Comparison of ENCODE assay signal across 25 cellular contexts in the genomic region with DNA sequence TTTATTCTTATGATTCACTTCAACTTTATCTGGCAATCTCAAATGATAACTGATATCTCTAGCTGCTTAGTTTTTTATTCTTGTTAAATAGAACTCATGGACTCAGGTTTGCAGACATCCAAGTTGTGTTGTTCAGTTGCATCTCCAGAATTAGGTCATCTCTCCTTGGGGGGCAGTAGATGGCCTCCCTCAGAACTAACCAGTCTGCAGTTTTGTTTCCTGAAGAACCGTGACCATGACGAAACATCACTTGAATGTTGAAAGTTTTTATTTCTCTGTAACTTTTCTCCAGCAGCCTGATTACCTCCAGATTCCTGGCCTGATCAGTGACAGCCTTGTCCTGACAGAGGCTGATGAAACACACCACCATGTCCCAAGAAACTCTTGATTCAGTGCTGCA.
"Had no signal": no experiment of that assay in that cellular context is flagged by ENCODE, and none has a peak within 500 bp of the region (broad histone marks: within the 10 kb centered on the region; RNA-seq: fewer than 3 reads in every experiment).

No MANE protein-coding gene starts in this region.

- ATAC-seq: activated CD8-positive, alpha-beta memory T cell treated with anti-CD3 and anti-CD28 coated beads, Interleukin-2, amount 10 ng/mL, durations not matched to agents 7 days and 5 days; activated naive CD4-positive, alpha-beta T cell treated with anti-CD3 and anti-CD28 coated beads, Interleukin-2, amount 50 U/mL, for 72 hours; activated naive CD8-positive, alpha-beta T cell treated with anti-CD3 and anti-CD28 coated beads, Interleukin-2, amount 50 U/mL, for 24 hours; activated T-cell treated with anti-CD3 and anti-CD28 coated beads, Interleukin-2, amount 50 U/mL, for 4 hours; body of pancreas had no signal

- H3K9me3 Mint-ChIP-seq: activated B cell treated with CpG ODN at 0.5 μM for 24 hours; activated CD4-positive, alpha-beta T cell treated with anti-CD3 and anti-CD28 coated beads, Interleukin-2, amount 10 ng/mL, durations not matched to agents 24 days and 14 days had no signal

- H3K9me3 ChIP-seq: ascending aorta, body of pancreas, Peyer's patch, SJCRH30, SK-N-SH had no signal

- H3K9me2 ChIP-seq: SK-N-SH had no signal

- H3K27ac Mint-ChIP-seq: activated B cell treated with CpG ODN at 0.5 μM for 24 hours; activated CD4-positive, alpha-beta T cell treated with anti-CD3 and anti-CD28 coated beads, Interleukin-2, amount 10 ng/mL, durations not matched to agents 24 days and 14 days; activated CD8-positive, alpha-beta memory T cell treated with anti-CD3 and anti-CD28 coated beads, Interleukin-2, amount 10 ng/mL, durations not matched to agents 7 days and 5 days; activated naive CD4-positive, alpha-beta T cell treated with anti-CD3 and anti-CD28 coated beads, Interleukin-2, amount 50 U/mL, for 72 hours; activated naive CD8-positive, alpha-beta T cell treated with anti-CD3 and anti-CD28 coated beads, Interleukin-2, amount 50 U/mL, for 24 hours had no signal

- H3K36me3 Mint-ChIP-seq: activated CD8-positive, alpha-beta memory T cell treated with anti-CD3 and anti-CD28 coated beads, Interleukin-2, amount 10 ng/mL, durations not matched to agents 7 days and 5 days had no signal

- H3K27ac ChIP-seq: ascending aorta, body of pancreas, Peyer's patch, RWPE1, SJCRH30 had no signal

- H3K4me1 ChIP-seq: ascending aorta, body of pancreas, Peyer's patch had no signal

- H3K27me3 Mint-ChIP-seq: activated B cell treated with CpG ODN at 0.5 μM for 24 hours; activated CD4-positive, alpha-beta T cell treated with anti-CD3 and anti-CD28 coated beads, Interleukin-2, amount 10 ng/mL, durations not matched to agents 24 days and 14 days; activated CD8-positive, alpha-beta memory T cell treated with anti-CD3 and anti-CD28 coated beads, Interleukin-2, amount 10 ng/mL, durations not matched to agents 7 days and 5 days; activated naive CD8-positive, alpha-beta T cell treated with anti-CD3 and anti-CD28 coated beads, Interleukin-2, amount 50 U/mL, for 24 hours had no signal

- H3K4me3 Mint-ChIP-seq: activated B cell treated with CpG ODN at 0.5 μM for 24 hours; activated CD4-positive, alpha-beta T cell treated with anti-CD3 and anti-CD28 coated beads, Interleukin-2, amount 10 ng/mL, durations not matched to agents 24 days and 14 days; activated CD8-positive, alpha-beta memory T cell treated with anti-CD3 and anti-CD28 coated beads, Interleukin-2, amount 10 ng/mL, durations not matched to agents 7 days and 5 days; activated naive CD8-positive, alpha-beta T cell treated with anti-CD3 and anti-CD28 coated beads, Interleukin-2, amount 50 U/mL, for 24 hours; activated T-cell treated with anti-CD3 and anti-CD28 coated beads, Interleukin-2, amount 50 U/mL, for 4 hours had no signal

- H3K4me1 Mint-ChIP-seq: activated B cell treated with CpG ODN at 0.5 μM for 24 hours; activated CD4-positive, alpha-beta T cell treated with anti-CD3 and anti-CD28 coated beads, Interleukin-2, amount 10 ng/mL, durations not matched to agents 24 days and 14 days; activated CD8-positive, alpha-beta memory T cell treated with anti-CD3 and anti-CD28 coated beads, Interleukin-2, amount 10 ng/mL, durations not matched to agents 7 days and 5 days; activated naive CD8-positive, alpha-beta T cell treated with anti-CD3 and anti-CD28 coated beads, Interleukin-2, amount 50 U/mL, for 24 hours had no signal

- H3K4me2 ChIP-seq: SK-N-SH had no signal

- H3K27me3 ChIP-seq: ascending aorta, body of pancreas, Peyer's patch, SJCRH30 had no signal

- H3K36me3 ChIP-seq: ascending aorta, Peyer's patch, SJCRH30 had no signal

- H3K4me3 ChIP-seq: ascending aorta, body of pancreas, Peyer's patch, SJCRH30 had no signal

- DNase-seq: activated B cell treated with CpG ODN at 0.5 μM for 24 hours; activated CD4-positive, alpha-beta T cell treated with anti-CD3 and anti-CD28 coated beads for 1 hour; activated CD4-positive, alpha-beta T cell treated with anti-CD3 and anti-CD28 coated beads, Interleukin-2, amount 10 ng/mL, durations not matched to agents 24 days and 14 days; activated CD4-positive, alpha-beta T cell treated with anti-CD3 and anti-CD28 coated beads, Interleukin-2, amount 50 U/mL, for 48 hours; activated CD8-positive, alpha-beta memory T cell treated with anti-CD3 and anti-CD28 coated beads, Interleukin-2, amount 10 ng/mL, durations not matched to agents 7 days and 5 days; activated effector memory CD4-positive, alpha-beta T cell treated with anti-CD3 and anti-CD28 coated beads, Interleukin-2, amount 50 U/mL, for 16 hours; activated naive CD4-positive, alpha-beta T cell treated with Interleukin-2 at 50 U/mL for 16 hours; activated naive CD8-positive, alpha-beta T cell treated with anti-CD3 and anti-CD28 coated beads, Interleukin-2, amount 50 U/mL, for 24 hours; activated T-cell treated with anti-CD3 and anti-CD28 coated beads, Interleukin-2, amount 50 U/mL, for 4 hours; amniotic stem cell; body of pancreas; central memory CD4-positive, alpha-beta T cell; NCI-H1048; NCI-H146; NCI-H187 treated with DMSO at 0.1 percent for 48 hours; NCI-H2081 treated with DMSO at 0.1 percent for 48 hours; NCI-H446; NCI-H524; Peyer's patch; Right ventricle myocardium superior; SJCRH30; SK-N-SH had no signal
